ENCODE assay signal across 8 cellular contexts in genomic region chr19:7829561-7830271, GRCh38. TPM values are rescaled to one million over a fixed set of nuclear protein-coding genes. Genes with fewer than 3 reads are reported as not detected.
DNase-seq lines count a peak whose midpoint lies in the region; ATAC-seq, FAIRE-seq and TF ChIP-seq lines count a peak whose summit lies in the region.

Gene EVI5L, plus strand, starts transcription at chr19:7830218. Its CDS starts 16,325 bp downstream, at chr19:7846543.

- H3K4me3 ChIP-seq in AG10803 (ENCODE audit: low read length), result peak within 1 kb of the TSS; percentile 69
- peak within 1 kb of the TSS; percentile 73 for H3K4me3 ChIP-seq in choroid plexus epithelial cell (ENCODE audit: low read depth, low read length)
- H3K4me3 ChIP-seq in kidney (ENCODE audit: low read length in 2 of 2), result peak within 1 kb of the TSS; percentile 10 to 50

- H3K36me3 ChIP-seq in kidney (ENCODE audit: control insufficient read depth in 1 of 2, insufficient read depth in 2 of 2, low read length in 2 of 2), result no peaks in the 10 kb centered on the region

- no peak within 1 kb of the TSS for H3K27ac ChIP-seq in kidney (ENCODE audit: low read depth in 2 of 2, low read length in 2 of 2)

- peak; percentile 99 for FAIRE-seq in kidney (lab: Jason Lieb, UNC)

- H3K4me1 ChIP-seq in kidney (ENCODE audit: control insufficient read depth in 1 of 2, insufficient read depth in 1 of 2, low read depth in 1 of 2, low read length in 2 of 2), result peaks cover 4 to 23% of the 10 kb centered on the region in 2 donors

- H3K9ac ChIP-seq in kidney (ENCODE audit: low read length in 2 of 2), result no peak within 1 kb of the TSS

- DNase-seq in AG10803 (ENCODE audit: low read depth) (peak; percentile 100), NCI-H460 (ENCODE audit: extremely low read depth, low read depth) (peak; percentile 98), choroid plexus epithelial cell (ENCODE audit: low read depth) (peak; percentile 100), kidney (peak; percentile 99)
- peak; percentile 99 for DNase-seq in activated CD4-positive, alpha-beta T cell treated with anti-CD3 and anti-CD28 coated beads for 24 hours (ENCODE audit: low read depth in 2 of 2)
- peak; percentile 99 to 100 for DNase-seq in stimulated activated CD4-positive, alpha-beta T cell treated with anti-CD3 and anti-CD28 coated beads, Interleukin-15, amount 100 ng/mL, for 1 hour (ENCODE audit: low read depth in 1 of 2, low spot score in 1 of 2)

- TF ChIP-seq CTCF in AG10803 (conservative IDR thresholded peaks at IDR 0.05; ENCODE audit: low read length), result no peak
- no peak for TF ChIP-seq CTCF in choroid plexus epithelial cell (conservative IDR thresholded peaks at IDR 0.05; ENCODE audit: low read depth, low read length)
- TF ChIP-seq CTCF in kidney (IDR thresholded peaks at IDR 0.05; ENCODE audit: borderline replicate concordance, extremely low read depth, insufficient read depth), result no peak

- intact Hi-C loops in kidney (cut with DNase I), result no loop called here

- H3K9me3 ChIP-seq in kidney (ENCODE audit: control insufficient read depth in 1 of 2, low read length in 2 of 2), result no peaks in the 10 kb centered on the region

- peak; percentile 83 for ATAC-seq in GM19043 (IDR thresholded peaks at IDR 0.05; ENCODE audit: low read depth, unreplicated experiment)
- ATAC-seq in HG03432 (IDR thresholded peaks at IDR 0.05; ENCODE audit: unreplicated experiment), result peak; percentile 87

RNA-seq across cellular contexts. Expression of gene EVI5L, which starts in this region (rescaled TPM):
- total RNA-seq in NCI-H460 (2014; rRNA removed; shearing (Covaris generic)), result 10.9 and 11.2 TPM in 2 replicates
- polyA plus RNA-seq in NCI-H460 (2014; cell fraction: nucleus; rRNA removed), result 26.3 and 26.6 TPM in 2 replicates
- 15.9 TPM for total RNA-seq in kidney
- polyA plus RNA-seq in kidney (ENCODE audit: insufficient read depth, low read depth, low replicate concordance), result 14.5 TPM
